ENCODE assay signal across 1 cellular context in genomic region chr1:30883389-30884172, GRCh38.
TF ChIP-seq lines count a peak whose summit lies in the region.

No MANE protein-coding gene starts in this region.

TF ChIP-seq in neural cell, 6 proteins besides CTCF, POLR2A, EP300 and RAD21 (continued from another document):
- TF ChIP-seq REST (IDR thresholded peaks at IDR 0.05; ENCODE audit: borderline replicate concordance) (no peak), POLR2AphosphoS5 (IDR thresholded peaks at IDR 0.05) (no peak), EZH2 (IDR thresholded peaks at IDR 0.05; ENCODE audit: borderline replicate concordance, insufficient read depth, low read length, poor library complexity, severe bottlenecking) (no peak), TAF1 (IDR thresholded peaks at IDR 0.05; ENCODE audit: low read depth) (no peak)
